17 cellular contexts compared by ENCODE assay signal in genomic region chr13:92952161-92952560, GRCh38.
A peak's percentile ranks its signal among the peaks of the same experiment; 100 is the strongest.
DNase-seq lines count a peak whose midpoint lies in the region; FAIRE-seq and TF ChIP-seq lines count a peak whose summit lies in the region.
"Had no signal": no experiment of that assay in that cellular context is flagged by ENCODE, and none has a peak within 500 bp of the region (broad histone marks: within the 10 kb centered on the region; RNA-seq: fewer than 3 reads in every experiment).

No MANE protein-coding gene starts in this region.

- DNase-seq in adipocyte (ENCODE audit: low read depth) = peak; percentile 1
- peak; percentile 83 for DNase-seq in fibroblast of pulmonary artery (ENCODE audit: low read depth)
- DNase-seq in T-helper 2 cell treated with Interferon-gamma antibody and Interleukin-4, amounts not matched to agents 5 μg/mL and 100 μg/mL, for 36 hours (ENCODE audit: low spot score) = no peak
- DNase-seq in MG63 = no peak
- DNase-seq in GM19239 (ENCODE audit: insufficient read length, low spot score) = no peak
- DNase-seq: 8988T; ACHN; C1 segment of cervical spinal cord; Calu3; CD4-positive, alpha-beta T cell; DMS 273 treated with DMSO at 0.1 percent for 48 hours; H7 had no signal

- no peaks in the 10 kb centered on the region for H3K4me1 Mint-ChIP-seq in T-helper 2 cell treated with Interferon-gamma antibody and Interleukin-4, amounts not matched to agents 5 μg/mL and 100 μg/mL, for 36 hours (ENCODE audit: low read depth)
- H3K4me1 Mint-ChIP-seq: B cell, IgD-negative memory B cell had no signal

- H3K79me2 ChIP-seq in neural cell (replicated peaks; ENCODE audit: insufficient read depth, low read length) = no peaks in the 10 kb centered on the region

- H3K4me2 ChIP-seq in neural cell (ENCODE audit: low read length) = peak overlapping the region; percentile 64
- H3K4me2 ChIP-seq: GM23338 had no signal

- peak overlapping the region; percentile 7 for H2AFZ ChIP-seq in neural cell (ENCODE audit: low read depth, low read length)
- H2AFZ ChIP-seq: GM23338 had no signal

- H3K9me3 ChIP-seq in adipocyte (ENCODE audit: control insufficient read depth, low read length) (no peaks in the 10 kb centered on the region), neural cell (ENCODE audit: low read length) (no peaks in the 10 kb centered on the region), MG63 (no peaks in the 10 kb centered on the region; the same call in 1 of the 2 replicates)

- H3K27me3 ChIP-seq in adipocyte (replicated peaks; ENCODE audit: control insufficient read depth, insufficient read depth, low read length) (no peaks in the 10 kb centered on the region), neural cell (ENCODE audit: insufficient read depth, low read depth, low read length) (no peaks in the 10 kb centered on the region), MG63 (no peaks in the 10 kb centered on the region)

- no peaks in the 10 kb centered on the region for H3K27me3 Mint-ChIP-seq in T-helper 2 cell treated with Interferon-gamma antibody and Interleukin-4, amounts not matched to agents 5 μg/mL and 100 μg/mL, for 36 hours (ENCODE audit: low read depth)
- H3K27me3 Mint-ChIP-seq: B cell; CD4-positive, alpha-beta T cell; IgD-negative memory B cell had no signal

- no peaks in the 10 kb centered on the region for H3K36me3 Mint-ChIP-seq in T-helper 2 cell treated with Interferon-gamma antibody and Interleukin-4, amounts not matched to agents 5 μg/mL and 100 μg/mL, for 36 hours (ENCODE audit: low read depth)
- H3K36me3 Mint-ChIP-seq: IgD-negative memory B cell had no signal

- H3K9ac ChIP-seq in adipocyte (ENCODE audit: low read length) = no peak overlapping the region
- H3K9ac ChIP-seq in neural cell (ENCODE audit: low read length) = peak overlapping the region; percentile 58

- no peaks in the 10 kb centered on the region for H3K4me1 ChIP-seq in adipocyte (ENCODE audit: control insufficient read depth, insufficient read depth, low read length)

- H4K20me1 ChIP-seq in neural cell (ENCODE audit: insufficient read depth) = no peaks in the 10 kb centered on the region

- no peak for TF ChIP-seq EP300 in neural cell (conservative IDR thresholded peaks at IDR 0.05; ENCODE audit: poor library complexity, severe bottlenecking)

- H3K27ac ChIP-seq in 22Rv1 = peak overlapping the region; percentile 32
- H3K27ac ChIP-seq in neural cell (ENCODE audit: low read length) = peak overlapping the region; percentile 92

- H3K36me3 ChIP-seq in adipocyte (ENCODE audit: control insufficient read depth, insufficient read depth, low read length, severe bottlenecking) (no peaks in the 10 kb centered on the region), neural cell (ENCODE audit: insufficient read depth, low read length) (no peaks in the 10 kb centered on the region), MG63 (no peaks in the 10 kb centered on the region)

- no peak for TF ChIP-seq RAD21 in neural cell (conservative IDR thresholded peaks at IDR 0.05)

- H3K9me3 Mint-ChIP-seq in T-helper 2 cell treated with Interferon-gamma antibody and Interleukin-4, amounts not matched to agents 5 μg/mL and 100 μg/mL, for 36 hours = peaks cover 9% of the 10 kb centered on the region
- H3K9me3 Mint-ChIP-seq: GM23338 had no signal

- no peak overlapping the region for H3K4me3 Mint-ChIP-seq in T-helper 2 cell treated with Interferon-gamma antibody and Interleukin-4, amounts not matched to agents 5 μg/mL and 100 μg/mL, for 36 hours
- H3K4me3 Mint-ChIP-seq: B cell; CD4-positive, alpha-beta T cell; GM23338; IgD-negative memory B cell had no signal

- no peak overlapping the region for H3K4me3 ChIP-seq in adipocyte (ENCODE audit: low read length)
- no peak overlapping the region for H3K4me3 ChIP-seq in fibroblast of pulmonary artery (replicated peaks; ENCODE audit: low read depth, low read length)
- peak overlapping the region; percentile 51 for H3K4me3 ChIP-seq in neural cell (ENCODE audit: low read length)
- no peak overlapping the region for H3K4me3 ChIP-seq in MG63
- H3K4me3 ChIP-seq: GM23338 had no signal

- H3K27ac Mint-ChIP-seq in T-helper 2 cell treated with Interferon-gamma antibody and Interleukin-4, amounts not matched to agents 5 μg/mL and 100 μg/mL, for 36 hours = no peak overlapping the region
- H3K27ac Mint-ChIP-seq: B cell; CD4-positive, alpha-beta T cell; GM23338; IgD-negative memory B cell had no signal

- H3K9me2 ChIP-seq in neural cell (ENCODE audit: insufficient read depth, low read length) = no peaks in the 10 kb centered on the region

- no peak for FAIRE-seq in GM19239 (lab: Jason Lieb, UNC)

- H3F3A ChIP-seq in neural cell (ENCODE audit: insufficient read depth, low read length, poor library complexity, severe bottlenecking) = peaks cover 11% of the 10 kb centered on the region

- TF ChIP-seq CTCF in 22Rv1 (IDR thresholded peaks at IDR 0.05) = no peak
- TF ChIP-seq CTCF in fibroblast of pulmonary artery (IDR thresholded peaks at IDR 0.05; ENCODE audit: low read length, missing control alignments) = no peak
- no peak for TF ChIP-seq CTCF in neural cell (IDR thresholded peaks at IDR 0.05; ENCODE audit: poor library complexity, severe bottlenecking)

TF ChIP-seq in neural cell, 6 proteins besides CTCF, POLR2A, EP300 and RAD21:
- TF ChIP-seq MXI1 (conservative IDR thresholded peaks at IDR 0.05; ENCODE audit: poor library complexity, severe bottlenecking) = no peak
- no peak for TF ChIP-seq POLR2AphosphoS5 (IDR thresholded peaks at IDR 0.05)
- no peak for TF ChIP-seq REST (IDR thresholded peaks at IDR 0.05; ENCODE audit: borderline replicate concordance)
- TF ChIP-seq SMC3 (conservative IDR thresholded peaks at IDR 0.05; ENCODE audit: poor library complexity) = no peak
- no peak for TF ChIP-seq TAF1 (IDR thresholded peaks at IDR 0.05; ENCODE audit: low read depth)
- no peak for TF ChIP-seq EZH2 (IDR thresholded peaks at IDR 0.05; ENCODE audit: borderline replicate concordance, insufficient read depth, low read length, poor library complexity, severe bottlenecking)

Comparison
In these comparisons a context has a peak if more than half of its experiments do, and no peak if none do; other contexts are left out.
1. DNase-seq: peak in adipocyte (single experiment) and fibroblast of pulmonary artery (single experiment); none in T-helper 2 cell treated with Interferon-gamma antibody and Interleukin-4, amounts not matched to agents 5 μg/mL and 100 μg/mL, for 36 hours (single experiment), MG63 (single experiment) and GM19239 (single experiment).